Comparison of ENCODE assay signal across 15 cellular contexts in the genomic region with DNA sequence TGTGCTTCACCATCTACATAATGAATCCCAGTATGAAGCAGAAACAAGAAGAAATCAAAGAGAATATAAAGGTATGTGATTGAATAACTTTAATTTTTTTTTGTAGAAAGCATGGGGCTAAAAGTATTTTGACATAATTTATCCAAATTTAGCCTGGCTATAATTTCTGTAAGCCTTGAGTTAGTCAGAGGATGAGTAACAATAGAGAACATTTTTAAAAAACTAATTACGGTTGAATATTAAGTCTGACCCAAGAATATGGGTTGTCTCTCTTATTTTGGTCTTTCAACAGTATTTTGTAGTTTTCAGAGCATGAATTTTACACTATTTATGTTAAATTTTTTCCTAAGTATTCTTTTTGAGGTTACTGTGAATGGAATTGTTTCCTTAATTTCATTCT. TPM values are rescaled to one million over a fixed set of nuclear protein-coding genes. Genes with fewer than 3 reads are reported as not detected.
DNase-seq lines count a peak whose midpoint lies in the region; ATAC-seq, FAIRE-seq and TF ChIP-seq lines count a peak whose summit lies in the region.
"Had no signal": no experiment of that assay in that cellular context is flagged by ENCODE, and none has a peak within 500 bp of the region (broad histone marks: within the 10 kb centered on the region; RNA-seq: fewer than 3 reads in every experiment).

No MANE protein-coding gene starts in this region.

- no peak for FAIRE-seq in small intestine (lab: Jason Lieb, UNC)
- no peak for FAIRE-seq in GM12891 (lab: Jason Lieb, UNC)

- H3K27me3 Mint-ChIP-seq in stimulated activated naive CD8-positive, alpha-beta T cell treated with anti-CD3 and anti-CD28 coated beads, Interleukin-15, Interleukin-2, amounts not matched to agents 100 ng/mL and 50 ng/mL, for 24 hours, result no peaks in the 10 kb centered on the region
- H3K27me3 Mint-ChIP-seq in stimulated activated naive CD8-positive, alpha-beta T cell treated with anti-CD3 and anti-CD28 coated beads, Interleukin-15, amount 100 ng/mL, for 72 hours, result no peaks in the 10 kb centered on the region

- H3K4me2 ChIP-seq in fibroblast of lung (ENCODE audit: extremely low read depth, insufficient read depth, low read length), result peak overlapping the region; percentile 83

- no peak overlapping the region for H3K9ac ChIP-seq in fibroblast of lung (ENCODE audit: insufficient read depth, low read length)

- H3K27ac ChIP-seq in SJCRH30 (no peak overlapping the region), fibroblast of lung (ENCODE audit: insufficient read depth, low read length) (no peak overlapping the region), small intestine (ENCODE audit: low read depth in 1 of 2, low read length in 1 of 2) (no peak overlapping the region)
- H3K27ac ChIP-seq: tibial artery had no signal

- H3K27ac Mint-ChIP-seq in stimulated activated naive CD8-positive, alpha-beta T cell treated with anti-CD3 and anti-CD28 coated beads, Interleukin-15, Interleukin-2, amounts not matched to agents 100 ng/mL and 50 ng/mL, for 24 hours, result no peak overlapping the region
- no peak overlapping the region for H3K27ac Mint-ChIP-seq in stimulated activated naive CD8-positive, alpha-beta T cell treated with anti-CD3 and anti-CD28 coated beads, Interleukin-15, amount 100 ng/mL, for 72 hours

- H3K79me2 ChIP-seq in fibroblast of lung (ENCODE audit: control insufficient read depth, insufficient read depth, low read length), result peaks cover 54% of the 10 kb centered on the region

- H3K36me3 Mint-ChIP-seq in stimulated activated naive CD8-positive, alpha-beta T cell treated with anti-CD3 and anti-CD28 coated beads, Interleukin-15, Interleukin-2, amounts not matched to agents 100 ng/mL and 50 ng/mL, for 24 hours (ENCODE audit: low read depth), result peaks cover 54% of the 10 kb centered on the region

- WGBS in small intestine, 3 donors, result 29 to 62% (median 30%) methylated on average over 1 of the region's 1 CpG

- peak overlapping the region; percentile 98 for H3K4me3 Mint-ChIP-seq in stimulated activated naive CD8-positive, alpha-beta T cell treated with anti-CD3 and anti-CD28 coated beads, Interleukin-15, Interleukin-2, amounts not matched to agents 100 ng/mL and 50 ng/mL, for 24 hours
- peak overlapping the region in 1 of 2 donors; percentile 90 for H3K4me3 Mint-ChIP-seq in stimulated activated naive CD8-positive, alpha-beta T cell treated with anti-CD3 and anti-CD28 coated beads, Interleukin-15, amount 100 ng/mL, for 72 hours

- H3K9me3 Mint-ChIP-seq in stimulated activated naive CD8-positive, alpha-beta T cell treated with anti-CD3 and anti-CD28 coated beads, Interleukin-15, Interleukin-2, amounts not matched to agents 100 ng/mL and 50 ng/mL, for 24 hours, result no peaks in the 10 kb centered on the region
- H3K9me3 Mint-ChIP-seq in stimulated activated naive CD8-positive, alpha-beta T cell treated with anti-CD3 and anti-CD28 coated beads, Interleukin-15, amount 100 ng/mL, for 72 hours, result no peaks in the 10 kb centered on the region

- H2AFZ ChIP-seq in fibroblast of lung (ENCODE audit: low read length), result no peak overlapping the region

- H3K36me3 ChIP-seq in SJCRH30 (peaks cover 35% of the 10 kb centered on the region), fibroblast of lung (ENCODE audit: control insufficient read depth, insufficient read depth, low read length) (peaks cover 2% of the 10 kb centered on the region), small intestine (ENCODE audit: control insufficient read depth in 2 of 2, insufficient read depth in 2 of 2, low read length in 2 of 2) (no peaks in the 10 kb centered on the region)

- no peaks in the 10 kb centered on the region for H3K4me1 ChIP-seq in SJCRH30
- H3K4me1 ChIP-seq in fibroblast of lung (ENCODE audit: control insufficient read depth, extremely low read depth, insufficient read depth, low read length), result peaks cover 9% of the 10 kb centered on the region
- peaks cover 0 to 3% of the 10 kb centered on the region in 2 donors for H3K4me1 ChIP-seq in small intestine (ENCODE audit: control insufficient read depth in 2 of 2, insufficient read depth in 1 of 2, low read depth in 1 of 2, low read length in 1 of 2)

- TF ChIP-seq CTCF in fibroblast of lung (conservative IDR thresholded peaks at IDR 0.05 in 1 of 2, IDR thresholded peaks at IDR 0.05 in 1 of 2; ENCODE audit: low read depth in 1 of 2, low read length in 2 of 2), result no peak

- no peaks in the 10 kb centered on the region for H3K9me3 ChIP-seq in SJCRH30 (replicated peaks)
- no peaks in the 10 kb centered on the region for H3K9me3 ChIP-seq in fibroblast of lung (ENCODE audit: control insufficient read depth, insufficient read depth, low read depth, low read length)
- H3K9me3 ChIP-seq in small intestine (ENCODE audit: control insufficient read depth, low read depth), result no peaks in the 10 kb centered on the region
- H3K9me3 ChIP-seq: tibial artery had no signal

- H3K27me3 ChIP-seq in SJCRH30, result no peaks in the 10 kb centered on the region
- no peaks in the 10 kb centered on the region for H3K27me3 ChIP-seq in fibroblast of lung (ENCODE audit: control insufficient read depth, insufficient read depth, low read length)
- H3K27me3 ChIP-seq in small intestine (ENCODE audit: control insufficient read depth in 2 of 2, insufficient read depth in 2 of 2, low read length in 2 of 2), result no peaks in the 10 kb centered on the region
- H3K27me3 ChIP-seq: tibial artery had no signal

- peak overlapping the region; percentile 83 for H3K4me3 ChIP-seq in SJCRH30
- H3K4me3 ChIP-seq in fibroblast of lung (replicated peaks in 1 of 4; ENCODE audit: control extremely low read depth in 1 of 4, insufficient read depth in 1 of 4, low read depth in 3 of 4, low read length in 4 of 4), result peak overlapping the region; percentile 17 to 83 (median 76)
- H3K4me3 ChIP-seq in small intestine (ENCODE audit: low read depth in 1 of 2, low read length in 2 of 2), result no peak overlapping the region

- no peak for ATAC-seq in stimulated activated naive CD8-positive, alpha-beta T cell treated with anti-CD3 and anti-CD28 coated beads, Interleukin-15, amount 100 ng/mL, for 72 hours

- DNase-seq in stimulated activated naive CD8-positive, alpha-beta T cell treated with anti-CD3 and anti-CD28 coated beads, Interleukin-15, amount 100 ng/mL, for 72 hours, result no peak
- DNase-seq in SJCRH30 (no peak), fibroblast of lung (ENCODE audit: low read depth in 2 of 2) (no peak), NCI-H146 treated with DMSO at 0.1 percent for 48 hours (lab: John Stamatoyannopoulos, UW; ENCODE audit: unreplicated experiment) (no peak), NCI-H146 (lab: John Stamatoyannopoulos, UW) (no peak), small intestine (no peak), GM12891 (ENCODE audit: insufficient read length, low spot score) (no peak)
- DNase-seq: anterior cingulate cortex, NCI-H2107, nucleus accumbens, tibial artery had no signal

- TF ChIP-seq POLR2A in GM12891 (IDR thresholded peaks at IDR 0.05; ENCODE audit: low read depth, low read length), result no peak

- peaks cover 35% of the 10 kb centered on the region for H3K4me1 Mint-ChIP-seq in stimulated activated naive CD8-positive, alpha-beta T cell treated with anti-CD3 and anti-CD28 coated beads, Interleukin-15, Interleukin-2, amounts not matched to agents 100 ng/mL and 50 ng/mL, for 24 hours (ENCODE audit: low read depth)
- H3K4me1 Mint-ChIP-seq in stimulated activated naive CD8-positive, alpha-beta T cell treated with anti-CD3 and anti-CD28 coated beads, Interleukin-15, amount 100 ng/mL, for 72 hours, result peaks cover 39% of the 10 kb centered on the region

- H4K20me1 ChIP-seq in fibroblast of lung (ENCODE audit: control insufficient read depth, extremely low read depth, insufficient read depth, low read length), result no peaks in the 10 kb centered on the region

TF ChIP-seq in GM12891, 5 proteins besides CTCF, POLR2A, EP300 and RAD21:
- no peak for TF ChIP-seq TAF1 (IDR thresholded peaks at IDR 0.05; ENCODE audit: low read depth, low read length)
- no peak for TF ChIP-seq POLR2AphosphoS5 (IDR thresholded peaks at IDR 0.05; ENCODE audit: low read depth, low read length)
- no peak for TF ChIP-seq PAX5 (IDR thresholded peaks at IDR 0.05; ENCODE audit: insufficient read depth, low read length, severe bottlenecking)
- no peak for TF ChIP-seq POU2F2 (IDR thresholded peaks at IDR 0.05; ENCODE audit: low read depth, low read length)
- TF ChIP-seq SPI1 (IDR thresholded peaks at IDR 0.05; ENCODE audit: low read depth, low read length), result no peak

RNA-seq across cellular contexts. Expression of gene GMNN, which starts 2.5 kb away (rescaled TPM):
- total RNA-seq in SJCRH30 (2014; rRNA removed; shearing (Covaris generic)), result 65.7 and 72.1 TPM in 2 replicates
- 12.9 and 13.6 TPM in 2 replicates for total RNA-seq in fibroblast of lung
- polyA plus RNA-seq in fibroblast of lung (18.9 and 35.5 TPM in 2 replicates), small intestine (10 to 100 TPM; 20.8 to 34.6 (median 33.1) TPM)
- polyA plus RNA-seq in fibroblast of lung (2012), result 16.4 and 30.3 TPM in 2 replicates
- polyA minus RNA-seq in fibroblast of lung (ENCODE audit: low replicate concordance), result 2.5 and 11.1 TPM in 2 replicates
- 38.9 TPM for polyA plus RNA-seq in GM12891 (2012; ENCODE audit: low read depth, missing spikeins)

RNA-seq across cellular contexts. Expression of gene ARMH2, which starts 21.5 kb away (rescaled TPM):
- not detected in 2 replicates for total RNA-seq in SJCRH30 (2014; rRNA removed; shearing (Covaris generic))
- total RNA-seq in fibroblast of lung, result not detected in 2 replicates
- polyA plus RNA-seq in fibroblast of lung (not detected in 2 replicates), small intestine (not detected)
- polyA plus RNA-seq in fibroblast of lung (2012), result not detected in 2 replicates
- not detected in 2 replicates for polyA minus RNA-seq in fibroblast of lung (ENCODE audit: low replicate concordance)
- polyA plus RNA-seq in GM12891 (2012; ENCODE audit: low read depth, missing spikeins), result not detected
- total RNA-seq: HT1080 had no signal
- polyA plus RNA-seq: BJ, esophagus had no signal

RNA-seq across cellular contexts. Expression of gene C6orf62, which starts 58.3 kb away (rescaled TPM):
- 50.1 and 51.2 TPM in 2 replicates for total RNA-seq in SJCRH30 (2014; rRNA removed; shearing (Covaris generic))
- 72.9 and 103 TPM in 2 replicates for total RNA-seq in fibroblast of lung
- 120 and 147 TPM in 2 replicates for polyA plus RNA-seq in fibroblast of lung
- polyA plus RNA-seq in fibroblast of lung (2012), result 68.0 and 80.7 TPM in 2 replicates
- polyA minus RNA-seq in fibroblast of lung (ENCODE audit: low replicate concordance), result 32.8 and 35.4 TPM in 2 replicates
- polyA plus RNA-seq in small intestine, result 10 to 100 TPM; 34.3 to 53.1 (median 45.8) TPM
- 51.0 TPM for polyA plus RNA-seq in GM12891 (2012; ENCODE audit: low read depth, missing spikeins)

Comparison
In these comparisons a context has a peak if more than half of its experiments do, and no peak if none do; other contexts are left out.
1. H3K4me3 ChIP-seq: peak in SJCRH30 (single experiment) and fibroblast of lung (4 of 4); none in small intestine (0 of 2).